ENCODE assay signal across 28 cellular contexts in genomic region chr1:2287649-2288048, GRCh38. TPM values are rescaled to one million over a fixed set of nuclear protein-coding genes. Genes with fewer than 3 reads are reported as not detected.
DNase-seq lines count a peak whose midpoint lies in the region; ATAC-seq, FAIRE-seq and TF ChIP-seq lines count a peak whose summit lies in the region.
"Had no signal": no experiment of that assay in that cellular context is flagged by ENCODE, and none has a peak within 500 bp of the region (broad histone marks: within the 10 kb centered on the region; RNA-seq: fewer than 3 reads in every experiment).

No MANE protein-coding gene starts in this region.

- WGBS in right cardiac atrium, result 88% methylated on average over 14 of the region's 14 CpGs
- WGBS in heart right ventricle, 2 donors, result 94 to 95% methylated on average over 14 of the region's 14 CpGs
- 77% methylated on average over 6 of the region's 14 CpGs; no CpG with 5 or more reads in 1 of the 2 experiments for WGBS in H1 (ENCODE audit: extremely low coverage in 1 of 2, insufficient coverage in 1 of 2, insufficient read length in 1 of 2, insufficient replicate concordance in 2 of 2, low coverage in 1 of 2, low lambda C conversion rate in 2 of 2, missing lambda C conversion rate in 1 of 2), 2 experiments
- 96% methylated on average over 14 of the region's 14 CpGs for WGBS in thymus

- peaks cover 29% of the 10 kb centered on the region for H3K79me1 ChIP-seq in H1 (ENCODE audit: low read depth, low read length)

- H3K56ac ChIP-seq in H1 (replicated peaks; ENCODE audit: insufficient read length, low read depth, low read length), result no peak overlapping the region

- H3K14ac ChIP-seq in H1 (ENCODE audit: insufficient read length), result no peak overlapping the region

- H3K9me3 ChIP-seq in right cardiac atrium (ENCODE audit: control insufficient read depth, low read length) (no peaks in the 10 kb centered on the region), heart right ventricle (no peaks in the 10 kb centered on the region), T-helper 17 cell (ENCODE audit: control insufficient read depth, low read length, poor library complexity, severe bottlenecking) (no peaks in the 10 kb centered on the region), H1 (ENCODE audit: insufficient read depth in 2 of 2, low read depth in 1 of 2, low read length in 1 of 2) (no peaks in the 10 kb centered on the region), thymus (ENCODE audit: control insufficient read depth) (no peaks in the 10 kb centered on the region)
- H3K9me3 ChIP-seq: BLaER1, SJCRH30 had no signal

- peaks cover 49% of the 10 kb centered on the region for H3K4me1 Mint-ChIP-seq in T-helper 17 cell

- intact Hi-C loops in right cardiac atrium (cut with DNase I), result no loop called here
- intact Hi-C loops in heart right ventricle (cut with DNase I), result no loop called here

- FAIRE-seq in H1 (lab: Jason Lieb, UNC), result no peak
- FAIRE-seq: A204.1, GM19239, HepG2, K562 had no signal

- 0 out of 2 replicates have a peak overlapping the region, but pooled peaks have one; percentile 6 for H2AK5ac ChIP-seq in H1 (ENCODE audit: low read depth, low read length)

- H3K27me3 ChIP-seq in right cardiac atrium (ENCODE audit: control insufficient read depth, insufficient read depth), result no peaks in the 10 kb centered on the region
- no peaks in the 10 kb centered on the region for H3K27me3 ChIP-seq in heart right ventricle
- no peaks in the 10 kb centered on the region for H3K27me3 ChIP-seq in H1 (replicated peaks in 1 of 4; ENCODE audit: control insufficient read depth in 3 of 4, extremely low read depth in 1 of 4, insufficient read depth in 3 of 4, low read length in 3 of 4)
- H3K27me3 ChIP-seq in thymus (ENCODE audit: control insufficient read depth, insufficient read depth), result peaks cover 5% of the 10 kb centered on the region
- no peaks in the 10 kb centered on the region for H3K27me3 ChIP-seq in foreskin keratinocyte
- H3K27me3 ChIP-seq: SJCRH30 had no signal

- no peak overlapping the region for H3K18ac ChIP-seq in H1 (ENCODE audit: extremely low read depth, low read length)

- H3K9ac ChIP-seq in H1 (replicated peaks in 1 of 4; ENCODE audit: extremely low read depth in 1 of 4, low read depth in 3 of 4, low read length in 3 of 4), result no peak overlapping the region
- H3K9ac ChIP-seq: BLaER1 had no signal

- H3K36me3 Mint-ChIP-seq in T-helper 17 cell (ENCODE audit: low read depth), result no peaks in the 10 kb centered on the region

- H3K23me2 ChIP-seq in H1 (ENCODE audit: low read depth, low read length), result no peaks in the 10 kb centered on the region

- no peak overlapping the region for H2AFZ ChIP-seq in H1 (ENCODE audit: low read length)

- H3K27ac Mint-ChIP-seq in T-helper 17 cell, result peak overlapping the region; percentile 96

- H3K4me3 ChIP-seq in right cardiac atrium (ENCODE audit: low read length) (no peak overlapping the region), heart right ventricle (no peak overlapping the region), H1 (ENCODE audit: extremely low read depth in 1 of 4, insufficient read depth in 2 of 4, low read depth in 3 of 4, low read length in 4 of 4) (no peak overlapping the region), thymus (ENCODE audit: low read length) (no peak overlapping the region)
- H3K4me3 ChIP-seq: BLaER1, K562, SJCRH30 had no signal

- H3K27ac ChIP-seq in right cardiac atrium (ENCODE audit: low read length), result no peak overlapping the region
- no peak overlapping the region for H3K27ac ChIP-seq in heart right ventricle
- H3K27ac ChIP-seq in H1 (ENCODE audit: low read depth, low read length), result no peak overlapping the region
- peak overlapping the region; percentile 12 for H3K27ac ChIP-seq in thymus (ENCODE audit: low read depth)
- no peak overlapping the region for H3K27ac ChIP-seq in foreskin keratinocyte
- H3K27ac ChIP-seq: BLaER1, SJCRH30 had no signal

- H3K23ac ChIP-seq in H1 (ENCODE audit: insufficient read length), result no peak overlapping the region

- H3K4me1 ChIP-seq in right cardiac atrium (ENCODE audit: control insufficient read depth, insufficient read depth, low read length) (peaks cover 47% of the 10 kb centered on the region), heart right ventricle (peaks cover 29 to 90% (median 68%) of the 10 kb centered on the region in 9 donors), H1 (replicated peaks in 1 of 4; ENCODE audit: control insufficient read depth in 3 of 4, insufficient read depth in 4 of 4, low read length in 3 of 4) (peaks cover 0 to 25% (median 15%) of the 10 kb centered on the region in 4 experiments; a peak in 5 of 7 replicates), thymus (ENCODE audit: control insufficient read depth, insufficient read depth, low read length) (peaks cover 21% of the 10 kb centered on the region), foreskin keratinocyte (peaks cover 7% of the 10 kb centered on the region)

- peaks cover 25 to 35% of the 10 kb centered on the region in 2 experiments for H4K20me1 ChIP-seq in H1 (replicated peaks in 1 of 2; ENCODE audit: control insufficient read depth in 1 of 2, insufficient read depth in 2 of 2, low read length in 2 of 2)

- no peak overlapping the region for H2BK120ac ChIP-seq in H1 (replicated peaks; ENCODE audit: low read depth, low read length)

- CTCF ChIA-PET in H1 (lab: Charles Lee; ENCODE audit: partially characterized antibody), result interaction anchor here (0.7 to 1.6 kb wide), 2 partner anchors 39 to 112 kb away, joined by 3 read pairs; no protein-coding TSS in a partner anchor

- no peak overlapping the region for H4K91ac ChIP-seq in H1 (replicated peaks; ENCODE audit: insufficient read length, low read length)

- no peak overlapping the region for H2BK12ac ChIP-seq in H1 (ENCODE audit: low read depth, low read length)

- DNase-seq in right cardiac atrium (peak in 2 of 3 donors; percentile 56), heart right ventricle (no peak), T-helper 17 cell (no peak), H1 (ENCODE audit: low read depth in 1 of 2, low spot score in 2 of 2) (no peak), foreskin keratinocyte (no peak), Kasumi-1 (lab: John Stamatoyannopoulos, UW) (no peak)
- DNase-seq: Calu3; DMS79 treated with DMSO at 0.1 percent for 48 hours; MV-4-11; NCI-H1105; NCI-H1436 treated with DMSO at 0.1 percent for 48 hours; NCI-H1930; NCI-H2107; NCI-H524; NCI-H748 treated with DMSO at 0.1 percent for 48 hours; NK-92 treated with Interleukin-12 subunit alpha and Interleukin-12 subunit beta, amount 100 ng/mL, for 24 hours; PC-3; SJCRH30 had no signal

- no peak for TF ChIP-seq EP300 in H1 (IDR thresholded peaks at IDR 0.05; ENCODE audit: borderline replicate concordance in 1 of 2, low read depth in 2 of 2, low read length in 2 of 2)

- POLR2A ChIA-PET in H1 (lab: Charles Lee; ENCODE audit: partially characterized antibody), result interaction anchor here (1.6 kb wide), 1 partner anchor 40 kb away, joined by 3 read pairs; no protein-coding TSS in a partner anchor

- H4K5ac ChIP-seq in H1 (ENCODE audit: insufficient read length, low read depth, low read length), result no peak overlapping the region

- H2BK20ac ChIP-seq in H1 (ENCODE audit: low read length), result no peak overlapping the region

- H4K8ac ChIP-seq in H1 (ENCODE audit: extremely low read depth, insufficient read depth, low read length), result no peak overlapping the region; the same call in 1 of the 2 replicates

- H2BK5ac ChIP-seq in H1 (ENCODE audit: low read depth, low read length), result no peak overlapping the region

- ATAC-seq in right cardiac atrium, result no peak
- no peak for ATAC-seq in heart right ventricle
- ATAC-seq in T-helper 17 cell, result no peak
- ATAC-seq in foreskin keratinocyte, result no peak
- ATAC-seq in HG02973 (IDR thresholded peaks at IDR 0.05; ENCODE audit: unreplicated experiment), result no peak
- ATAC-seq: HepG2, K562, PC-3, Right ventricle myocardium inferior, SK-N-SH treated with all-trans-retinoic acid at 6 μM for 48 hours had no signal

- H3K36me3 ChIP-seq in heart right ventricle (peaks cover 0 to 9% (median 0%) of the 10 kb centered on the region in 9 donors), H1 (ENCODE audit: control insufficient read depth in 2 of 4, insufficient read depth in 4 of 4, low read length in 3 of 4) (no peaks in the 10 kb centered on the region), thymus (ENCODE audit: control insufficient read depth, insufficient read depth) (peaks cover 3% of the 10 kb centered on the region)
- H3K36me3 ChIP-seq: BLaER1 had no signal

- no peak overlapping the region for H3K4ac ChIP-seq in H1 (replicated peaks; ENCODE audit: insufficient read length, low read depth, low read length)

- no peaks in the 10 kb centered on the region for H3K27me3 Mint-ChIP-seq in T-helper 17 cell
- H3K27me3 Mint-ChIP-seq: CD8-positive, alpha-beta memory T cell had no signal

- no peak for TF ChIP-seq CTCF in heart right ventricle (IDR thresholded peaks at IDR 0.05)
- TF ChIP-seq CTCF in H1 (IDR thresholded peaks at IDR 0.05; ENCODE audit: control extremely low read depth in 1 of 3, insufficient read depth in 1 of 3, low read depth in 1 of 3, low read length in 3 of 3), result no peak
- no peak for TF ChIP-seq CTCF in foreskin keratinocyte (conservative IDR thresholded peaks at IDR 0.05)

- no peak for TF ChIP-seq POLR2A in H1 (IDR thresholded peaks at IDR 0.05; ENCODE audit: control extremely low read depth in 1 of 2, low read depth in 2 of 2, low read length in 2 of 2)

- no peak overlapping the region for H3K4me2 ChIP-seq in H1 (ENCODE audit: insufficient read depth in 1 of 2, low read depth in 2 of 2, low read length in 2 of 2)

- no peak overlapping the region for H2BK15ac ChIP-seq in H1 (ENCODE audit: low read length)

- no peak for TF ChIP-seq RAD21 in H1 (IDR thresholded peaks at IDR 0.05 in 1 of 2, conservative IDR thresholded peaks at IDR 0.05 in 1 of 2; ENCODE audit: low read depth in 2 of 2, low read length in 2 of 2)

- H3K79me2 ChIP-seq in H1 (ENCODE audit: control insufficient read depth in 1 of 2, insufficient read depth in 2 of 2, low read length in 2 of 2), result peaks cover 13 to 91% of the 10 kb centered on the region in 2 experiments; a peak in 3 of 4 replicates

- peak overlapping the region; percentile 75 for H3K4me3 Mint-ChIP-seq in T-helper 17 cell

RNA-seq across cellular contexts. Expression of gene SKI, which starts 59.5 kb away (rescaled TPM):
- total RNA-seq in right cardiac atrium (10 to 100 TPM; 56.7 to 83.1 (median 68.9) TPM), heart right ventricle (10 to 100 TPM; 29.4 to 50.9 (median 38.3) TPM), T-helper 17 cell (100 to 1,000 TPM; 183 to 215 TPM), foreskin keratinocyte (23.8 and 24.6 TPM in 2 replicates)
- polyA plus RNA-seq in right cardiac atrium (35.6 TPM), heart right ventricle (10 to 100 TPM; 13.8 to 16.6 TPM), H1 (2011; rRNA removed) (8.3 and 14.5 TPM in 2 replicates), thymus (16.4 TPM), foreskin keratinocyte (9.3 and 10.7 TPM in 2 replicates)
- 80.2 and 87.6 TPM in 2 replicates for total RNA-seq in H1 (2021; fragmentation: NEBNext Ultra II Directional; extraction: Animal tissue kit (Norgen Biotek cat#: 25700))
- 8.6 TPM for polyA plus RNA-seq in H1 (2011; cell fraction: cytosol; rRNA removed)
- polyA plus RNA-seq in H1 (2011; cell fraction: nucleus; rRNA removed), result 19.2 TPM
- 24.8 to 35.9 TPM (median 32.3 TPM) in 4 replicates for polyA plus RNA-seq in H1 (2012, experiment 1 of 2)
- polyA plus RNA-seq in H1 (2012, experiment 2 of 2), result 36.5 TPM
- polyA plus RNA-seq in H1 (2013, experiment 1 of 2), result 40.2 TPM
- 39.7 TPM for polyA plus RNA-seq in H1 (2013, experiment 2 of 2)
- 6.3 and 7.3 TPM in 2 replicates for polyA minus RNA-seq in H1 (2011; rRNA and poly(A)+ RNA removed)
- 30.0 TPM for polyA minus RNA-seq in H1 (2011; cell fraction: cytosol; rRNA and poly(A)+ RNA removed)
- polyA minus RNA-seq in H1 (2011; cell fraction: nucleus; rRNA and poly(A)+ RNA removed), result 27.1 TPM

Comparison
In these comparisons a context has a peak if more than half of its experiments do, and no peak if none do; other contexts are left out.
1. DNase-seq: peak in right cardiac atrium (2 of 3); none in heart right ventricle (0 of 2), T-helper 17 cell (0 of 3), H1 (0 of 2), foreskin keratinocyte (0 of 2) and Kasumi-1 (0 of 2).